26 cellular contexts compared by ENCODE assay signal in genomic region chr5:50725800-50726474, GRCh38. TPM values are rescaled to one million over a fixed set of nuclear protein-coding genes. Genes with fewer than 3 reads are reported as not detected.
A peak's percentile ranks its signal among the peaks of the same experiment; 100 is the strongest.
DNase-seq lines count a peak whose midpoint lies in the region; ATAC-seq and TF ChIP-seq lines count a peak whose summit lies in the region.
"Had no signal": no experiment of that assay in that cellular context is flagged by ENCODE, and none has a peak within 500 bp of the region (broad histone marks: within the 10 kb centered on the region; RNA-seq: fewer than 3 reads in every experiment).

No MANE protein-coding gene starts in this region.

- no peaks in the 10 kb centered on the region for H3K27me3 ChIP-seq in CD8-positive, alpha-beta T cell (ENCODE audit: insufficient read depth, low read length)
- H3K27me3 ChIP-seq: gastroesophageal sphincter, left lung, tibial nerve had no signal

- H3K9me3 ChIP-seq in CD8-positive, alpha-beta T cell (ENCODE audit: low read length): no peaks in the 10 kb centered on the region
- H3K9me3 ChIP-seq: gastroesophageal sphincter, left lung, tibial nerve had no signal

- no peak overlapping the region for H3K4me3 ChIP-seq in CD8-positive, alpha-beta T cell (ENCODE audit: low read depth, low read length)
- H3K4me3 ChIP-seq: gastroesophageal sphincter, left lung, skin epidermis, tibial nerve had no signal

- H3K4me1 Mint-ChIP-seq in activated CD8-positive, alpha-beta memory T cell treated with anti-CD3 and anti-CD28 coated beads, Interleukin-2, amount 10 ng/mL, durations not matched to agents 7 days and 5 days: peaks cover 47% of the 10 kb centered on the region
- peaks cover 84% of the 10 kb centered on the region for H3K4me1 Mint-ChIP-seq in CD8-positive, alpha-beta T cell (ENCODE audit: low read depth)
- peaks cover 33% of the 10 kb centered on the region for H3K4me1 Mint-ChIP-seq in activated T-helper 17 cell treated with anti-CD3 and anti-CD28 coated beads, Interleukin-2, amount 50 U/mL, for 72 hours
- peaks cover 27 to 87% (median 66%) of the 10 kb centered on the region in 4 donors for H3K4me1 Mint-ChIP-seq in naive thymus-derived CD8-positive, alpha-beta T cell

- H3K27ac ChIP-seq in CD8-positive, alpha-beta T cell (ENCODE audit: low read depth, low read length): no peak overlapping the region
- H3K27ac ChIP-seq: gastroesophageal sphincter, left lung, skin epidermis, VCaP had no signal

- no peak for DNase-seq in activated CD8-positive, alpha-beta memory T cell treated with anti-CD3 and anti-CD28 coated beads, Interleukin-2, amount 10 ng/mL, durations not matched to agents 7 days and 5 days
- no peak for DNase-seq in activated CD8-positive, alpha-beta memory T cell treated with anti-CD3 and anti-CD28 coated beads, Interleukin-2, amount 50 U/mL, for 48 hours
- no peak for DNase-seq in CD8-positive, alpha-beta T cell
- no peak for DNase-seq in naive thymus-derived CD8-positive, alpha-beta T cell
- DNase-seq in activated CD4-positive, CD25-positive, alpha-beta regulatory T cell (lab: John Stamatoyannopoulos, UW): no peak
- DNase-seq: activated CD4-positive, alpha-beta T cell treated with anti-CD3 and anti-CD28 coated beads, Interleukin-2, amount 50 U/mL, for 48 hours; dermis blood vessel endothelial cell; DMS53; H9; hypothalamus; left lung; mesendoderm; NCI-H2029 treated with DMSO at 0.1 percent for 48 hours; NCI-H2227 treated with DMSO at 0.1 percent for 48 hours; NCI-H69; occipital lobe; Right ventricle myocardium superior; T-helper 9 cell had no signal

- H3K36me3 Mint-ChIP-seq in activated CD8-positive, alpha-beta memory T cell treated with anti-CD3 and anti-CD28 coated beads, Interleukin-2, amount 10 ng/mL, durations not matched to agents 7 days and 5 days: peaks cover 37% of the 10 kb centered on the region
- peaks cover 17% of the 10 kb centered on the region for H3K36me3 Mint-ChIP-seq in CD8-positive, alpha-beta T cell
- H3K36me3 Mint-ChIP-seq in activated T-helper 17 cell treated with anti-CD3 and anti-CD28 coated beads, Interleukin-2, amount 50 U/mL, for 72 hours (ENCODE audit: low read depth): peaks cover 6% of the 10 kb centered on the region
- H3K36me3 Mint-ChIP-seq in naive thymus-derived CD8-positive, alpha-beta T cell: peaks cover 0 to 6% (median 2%) of the 10 kb centered on the region in 3 donors

- H3K9me3 Mint-ChIP-seq in activated CD8-positive, alpha-beta memory T cell treated with anti-CD3 and anti-CD28 coated beads, Interleukin-2, amount 10 ng/mL, durations not matched to agents 7 days and 5 days (ENCODE audit: low read depth): peaks cover 12% of the 10 kb centered on the region
- no peaks in the 10 kb centered on the region for H3K9me3 Mint-ChIP-seq in CD8-positive, alpha-beta T cell
- no peaks in the 10 kb centered on the region for H3K9me3 Mint-ChIP-seq in activated T-helper 17 cell treated with anti-CD3 and anti-CD28 coated beads, Interleukin-2, amount 50 U/mL, for 72 hours
- H3K9me3 Mint-ChIP-seq in naive thymus-derived CD8-positive, alpha-beta T cell: peaks cover 0 to 2% (median 0%) of the 10 kb centered on the region in 9 donors
- H3K9me3 Mint-ChIP-seq: H9 had no signal

- peaks cover 46% of the 10 kb centered on the region for H3K4me1 ChIP-seq in CD8-positive, alpha-beta T cell (ENCODE audit: insufficient read depth, low read length)

- ATAC-seq in activated CD8-positive, alpha-beta memory T cell treated with anti-CD3 and anti-CD28 coated beads, Interleukin-2, amount 10 ng/mL, durations not matched to agents 7 days and 5 days: no peak
- ATAC-seq in CD8-positive, alpha-beta T cell: no peak
- no peak for ATAC-seq in activated T-helper 17 cell treated with anti-CD3 and anti-CD28 coated beads, Interleukin-2, amount 50 U/mL, for 72 hours (replicated peaks)
- ATAC-seq in naive thymus-derived CD8-positive, alpha-beta T cell: peak in 1 of 2 donors; percentile 54
- no peak for ATAC-seq in HG03039 (IDR thresholded peaks at IDR 0.05; ENCODE audit: unreplicated experiment)
- ATAC-seq in GM21576 (IDR thresholded peaks at IDR 0.05; ENCODE audit: unreplicated experiment): no peak
- ATAC-seq: gastroesophageal sphincter, left lung had no signal

- no peaks in the 10 kb centered on the region for H3K27me3 Mint-ChIP-seq in activated CD8-positive, alpha-beta memory T cell treated with anti-CD3 and anti-CD28 coated beads, Interleukin-2, amount 10 ng/mL, durations not matched to agents 7 days and 5 days
- no peaks in the 10 kb centered on the region for H3K27me3 Mint-ChIP-seq in CD8-positive, alpha-beta T cell (ENCODE audit: low read depth)
- no peaks in the 10 kb centered on the region for H3K27me3 Mint-ChIP-seq in activated T-helper 17 cell treated with anti-CD3 and anti-CD28 coated beads, Interleukin-2, amount 50 U/mL, for 72 hours
- H3K27me3 Mint-ChIP-seq in naive thymus-derived CD8-positive, alpha-beta T cell: no peaks in the 10 kb centered on the region

- POLR2A ChIA-PET in CD8-positive, alpha-beta T cell (lab: Charles Lee): interaction anchor here (0.9 to 1.5 kb wide), 3 partner anchors 11 to 17 kb away, joined by 4 read pairs; no protein-coding TSS in a partner anchor
- POLR2A ChIA-PET in naive thymus-derived CD8-positive, alpha-beta T cell (lab: Charles Lee): interaction anchor here (0.8 to 3.7 kb wide), 2 partner anchors 12 to 18 kb away, joined by 3 to 13 read pairs; no protein-coding TSS in a partner anchor

- H3K36me3 ChIP-seq in CD8-positive, alpha-beta T cell (ENCODE audit: insufficient read depth, low read length): no peaks in the 10 kb centered on the region
- H3K36me3 ChIP-seq: gastroesophageal sphincter, left lung, tibial nerve had no signal

- TF ChIP-seq CTCF in CD8-positive, alpha-beta T cell (IDR thresholded peaks at IDR 0.05): no peak

- H3K27ac Mint-ChIP-seq in activated CD8-positive, alpha-beta memory T cell treated with anti-CD3 and anti-CD28 coated beads, Interleukin-2, amount 10 ng/mL, durations not matched to agents 7 days and 5 days: peak overlapping the region; percentile 55
- H3K27ac Mint-ChIP-seq in CD8-positive, alpha-beta T cell: peak overlapping the region; percentile 87
- peak overlapping the region; percentile 87 for H3K27ac Mint-ChIP-seq in activated T-helper 17 cell treated with anti-CD3 and anti-CD28 coated beads, Interleukin-2, amount 50 U/mL, for 72 hours
- peak overlapping the region; percentile 27 to 90 (median 80) for H3K27ac Mint-ChIP-seq in naive thymus-derived CD8-positive, alpha-beta T cell
- H3K27ac Mint-ChIP-seq: H9 had no signal

- CTCF ChIA-PET in activated CD8-positive, alpha-beta memory T cell treated with anti-CD3 and anti-CD28 coated beads, Interleukin-2, amount 10 ng/mL, durations not matched to agents 7 days and 5 days (lab: Charles Lee): interaction anchor here (1.0 to 1.1 kb wide), 2 partner anchors 11 to 12 kb away, joined by 3 read pairs; no protein-coding TSS in a partner anchor
- CTCF ChIA-PET in CD8-positive, alpha-beta T cell (lab: Charles Lee): interaction anchor here (0.9 to 1.0 kb wide), 2 partner anchors 9 to 13 kb away, joined by 4 to 5 read pairs; no protein-coding TSS in a partner anchor

- no peak overlapping the region for H3K4me3 Mint-ChIP-seq in activated CD8-positive, alpha-beta memory T cell treated with anti-CD3 and anti-CD28 coated beads, Interleukin-2, amount 10 ng/mL, durations not matched to agents 7 days and 5 days
- H3K4me3 Mint-ChIP-seq in CD8-positive, alpha-beta T cell: no peak overlapping the region
- peak overlapping the region; percentile 73 for H3K4me3 Mint-ChIP-seq in activated T-helper 17 cell treated with anti-CD3 and anti-CD28 coated beads, Interleukin-2, amount 50 U/mL, for 72 hours
- peak overlapping the region in 7 of 10 donors; percentile 1 to 64 (median 25) for H3K4me3 Mint-ChIP-seq in naive thymus-derived CD8-positive, alpha-beta T cell
- H3K4me3 Mint-ChIP-seq: H9 had no signal

- intact Hi-C loops in CD8-positive, alpha-beta T cell (cut with DNase I, micrococcal nuclease): loop anchor here in 1 of 2 experiments (1.0 to 2.0 kb wide), 2 partner anchors 10 to 15 kb away; no protein-coding TSS in a partner anchor

RNA-seq across cellular contexts. Expression of gene PARP8, which starts 59.5 kb away (rescaled TPM):
- total RNA-seq in activated CD8-positive, alpha-beta memory T cell treated with anti-CD3 and anti-CD28 coated beads, Interleukin-2, amount 10 ng/mL, durations not matched to agents 7 days and 5 days: 100 to 1,000 TPM in 1 of 2 experiments, 10 to 100 TPM in 1; 79.8 to 128 TPM
- 100 to 1,000 TPM; 192 to 200 TPM for total RNA-seq in CD8-positive, alpha-beta T cell
- 10 to 100 TPM; 32.4 to 57.2 TPM for total RNA-seq in activated T-helper 17 cell treated with anti-CD3 and anti-CD28 coated beads, Interleukin-2, amount 50 U/mL, for 72 hours
- total RNA-seq in naive thymus-derived CD8-positive, alpha-beta T cell: 100 to 1,000 TPM; 149 to 162 TPM
- polyA plus RNA-seq in naive thymus-derived CD8-positive, alpha-beta T cell: 10 to 100 TPM; 61.9 to 87.2 (median 67.0) TPM
- total RNA-seq: G401 had no signal

Comparison
In these comparisons a context has a peak if more than half of its experiments do, and no peak if none do; other contexts are left out.
1. H3K4me3 Mint-ChIP-seq: peak in activated T-helper 17 cell treated with anti-CD3 and anti-CD28 coated beads, Interleukin-2, amount 50 U/mL, for 72 hours (single experiment) and naive thymus-derived CD8-positive, alpha-beta T cell (7 of 10); none in activated CD8-positive, alpha-beta memory T cell treated with anti-CD3 and anti-CD28 coated beads, Interleukin-2, amount 10 ng/mL, durations not matched to agents 7 days and 5 days (single experiment) and CD8-positive, alpha-beta T cell (single experiment).
2. Peak in every context shown above with its lines, with median percentiles within 50 percentile points of each other: H3K27ac Mint-ChIP-seq.